ENCODE assay signal across 4 cellular contexts in the genomic region with DNA sequence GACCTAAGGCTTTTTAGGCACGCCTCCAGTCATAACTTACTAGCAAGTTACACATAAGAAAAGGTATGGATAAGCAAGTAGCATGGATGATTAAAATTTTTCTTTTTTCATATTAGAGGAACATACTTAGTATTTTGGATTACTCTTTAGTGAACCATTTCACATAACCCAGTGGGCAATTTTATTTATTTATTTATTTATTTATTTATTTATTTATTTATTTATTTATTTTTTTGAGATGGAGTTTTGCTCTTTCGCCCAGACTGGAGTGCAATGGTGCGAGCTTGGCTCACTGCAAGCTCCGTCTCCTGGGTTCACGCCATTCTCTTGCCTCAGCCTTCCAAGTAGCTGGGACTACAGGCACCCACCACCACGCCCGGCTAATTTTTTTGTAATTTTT.
DNase-seq lines count a peak whose midpoint lies in the region; ATAC-seq, FAIRE-seq and TF ChIP-seq lines count a peak whose summit lies in the region.
"Not testable (repeated sequence)": the region's sequence is repeated elsewhere in the genome, so short reads cannot be mapped to it uniquely, and the experiment has no call there.

No MANE protein-coding gene starts in this region.

- peak overlapping the region; percentile 31; the same call in 1 of the 2 replicates for H2AFZ ChIP-seq in OCI-LY7 (ENCODE audit: low read length)
- H2AFZ ChIP-seq in H1 (ENCODE audit: low read length): not testable (repeated sequence)

- BruUV-seq in OCI-LY7 (replicated peaks; lab: Mats Ljungman, UMichigan): not testable (repeated sequence)

- H4K20me1 ChIP-seq in OCI-LY7 (ENCODE audit: insufficient read depth, low read length); H1 (replicated peaks in 1 of 2; ENCODE audit: control insufficient read depth in 1 of 2, insufficient read depth in 2 of 2, low read length in 2 of 2): not testable (repeated sequence)

- H3K56ac ChIP-seq in H1 (replicated peaks; ENCODE audit: insufficient read length, low read depth, low read length): not testable (repeated sequence)

- not testable (repeated sequence) for TF ChIP-seq CTCF in A549 (IDR thresholded peaks at IDR 0.05); HEK293 (tag by site-specific recombination; IDR thresholded peaks at IDR 0.05); OCI-LY7 (conservative IDR thresholded peaks at IDR 0.05; ENCODE audit: low read length); H1 (IDR thresholded peaks at IDR 0.05; ENCODE audit: control extremely low read depth in 1 of 3, insufficient read depth in 1 of 3, low read depth in 1 of 3, low read length in 3 of 3)

- H3K23ac ChIP-seq in H1 (ENCODE audit: insufficient read length): not testable (repeated sequence)

- not testable (repeated sequence) for H3K4ac ChIP-seq in H1 (replicated peaks; ENCODE audit: insufficient read length, low read depth, low read length)

- H3K27me3 ChIP-seq in H1 (replicated peaks in 1 of 4; ENCODE audit: control insufficient read depth in 3 of 4, extremely low read depth in 1 of 4, insufficient read depth in 3 of 4, low read length in 3 of 4): not testable (repeated sequence)

- not testable (repeated sequence) for ATAC-seq in A549

- POLR2A ChIA-PET in A549 (lab: Yijun Ruan, JAX); HEK293 (lab: Yijun Ruan, JAX); OCI-LY7 (lab: Charles Lee): not testable (repeated sequence)
- POLR2A ChIA-PET in H1 (lab: Charles Lee; ENCODE audit: partially characterized antibody): interaction anchor here (1.1 to 1.3 kb wide), 2 partner anchors 35 to 61 kb away, joined by 3 read pairs; no protein-coding TSS in a partner anchor

- not testable (repeated sequence) for H2BK20ac ChIP-seq in H1 (ENCODE audit: low read length)

- H3K18ac ChIP-seq in H1 (ENCODE audit: extremely low read depth, low read length): not testable (repeated sequence)

- TF ChIP-seq RAD21 in A549 (conservative IDR thresholded peaks at IDR 0.05 in 1 of 2, IDR thresholded peaks at IDR 0.05 in 1 of 2); H1 (IDR thresholded peaks at IDR 0.05 in 1 of 2, conservative IDR thresholded peaks at IDR 0.05 in 1 of 2; ENCODE audit: low read depth in 2 of 2, low read length in 2 of 2): not testable (repeated sequence)

- CTCF ChIA-PET in A549 (lab: Yijun Ruan, JAX); OCI-LY7 (lab: Charles Lee; ENCODE audit: unreplicated experiment); H1 (lab: Charles Lee; ENCODE audit: partially characterized antibody): not testable (repeated sequence)
- CTCF ChIA-PET in HEK293 (lab: Yijun Ruan, JAX): interaction anchor here (0.6 kb wide), 1 partner anchor 84 kb away, joined by 3 read pairs; no protein-coding TSS in a partner anchor

- not testable (repeated sequence) for H2BK15ac ChIP-seq in H1 (ENCODE audit: low read length)

- H3K27ac ChIP-seq in A549; HEK293 (ENCODE audit: extremely low read depth, low read depth, low read length); OCI-LY7 (ENCODE audit: low read depth, low read length, poor library complexity, severe bottlenecking); H1 (ENCODE audit: low read depth, low read length): not testable (repeated sequence)

- H3K79me2 ChIP-seq in OCI-LY7 (ENCODE audit: insufficient read depth, low read depth, low read length); H1 (ENCODE audit: control insufficient read depth in 1 of 2, insufficient read depth in 2 of 2, low read length in 2 of 2): not testable (repeated sequence)

- not testable (repeated sequence) for H4K91ac ChIP-seq in H1 (replicated peaks; ENCODE audit: insufficient read length, low read length)

- not testable (repeated sequence) for TF ChIP-seq EP300 in A549 (IDR thresholded peaks at IDR 0.05); H1 (IDR thresholded peaks at IDR 0.05; ENCODE audit: borderline replicate concordance in 1 of 2, low read depth in 2 of 2, low read length in 2 of 2)

- not testable (repeated sequence) for TF ChIP-seq POLR2A in A549 (IDR thresholded peaks at IDR 0.05; ENCODE audit: low read length); H1 (IDR thresholded peaks at IDR 0.05; ENCODE audit: control extremely low read depth in 1 of 2, low read depth in 2 of 2, low read length in 2 of 2)

- H4K8ac ChIP-seq in H1 (ENCODE audit: extremely low read depth, insufficient read depth, low read length): not testable (repeated sequence)

- not testable (repeated sequence) for H4K5ac ChIP-seq in H1 (ENCODE audit: insufficient read length, low read depth, low read length)

- not testable (repeated sequence) for H3K4me1 ChIP-seq in A549; HEK293 (ENCODE audit: control insufficient read depth, insufficient read depth, low read length); OCI-LY7 (ENCODE audit: insufficient read depth, low read length, poor library complexity, severe bottlenecking)
- H3K4me1 ChIP-seq in H1 (replicated peaks in 1 of 4; ENCODE audit: control insufficient read depth in 3 of 4, insufficient read depth in 4 of 4, low read length in 3 of 4): peaks cover under 1 to 14% (median 2%) of the 10 kb centered on the region in 4 experiments; a peak in 3 of 7 replicates

- not testable (repeated sequence) for FAIRE-seq in A549 (lab: Jason Lieb, UNC); H1 (lab: Jason Lieb, UNC)

- not testable (repeated sequence) for H3K79me1 ChIP-seq in H1 (ENCODE audit: low read depth, low read length)

- DNase-seq in A549 (ENCODE audit: low read depth in 1 of 2, low spot score in 1 of 2); OCI-LY7 (ENCODE audit: low spot score); H1 (ENCODE audit: low read depth in 1 of 2, low spot score in 2 of 2): not testable (repeated sequence)

- not testable (repeated sequence) for H3K23me2 ChIP-seq in H1 (ENCODE audit: low read depth, low read length)

- H3K36me3 ChIP-seq in HEK293 (ENCODE audit: control insufficient read depth in 2 of 2, insufficient read depth in 1 of 2, low read length in 2 of 2); OCI-LY7 (ENCODE audit: insufficient read depth, low read length): not testable (repeated sequence)
- H3K36me3 ChIP-seq in H1 (ENCODE audit: control insufficient read depth in 2 of 4, insufficient read depth in 4 of 4, low read length in 3 of 4): peaks cover 0 to 18% (median 1%) of the 10 kb centered on the region in 4 experiments; a peak in 3 of 8 replicates

- peak overlapping the region; percentile 97 for H2BK120ac ChIP-seq in H1 (replicated peaks; ENCODE audit: low read depth, low read length)

- not testable (repeated sequence) for H2AK5ac ChIP-seq in H1 (ENCODE audit: low read depth, low read length)

- intact Hi-C loops in OCI-LY7 (cut with micrococcal nuclease; ENCODE audit: unreplicated experiment): not testable (repeated sequence)

- not testable (repeated sequence) for H3K9me3 ChIP-seq in A549; HEK293 (ENCODE audit: control insufficient read depth, insufficient read depth, low read depth, low read length); OCI-LY7 (ENCODE audit: low read length); H1 (ENCODE audit: insufficient read depth in 2 of 2, low read depth in 1 of 2, low read length in 1 of 2)

- WGBS in A549 (ENCODE audit: missing lambda C conversion rate): 68% methylated on average over 4 of the region's 7 CpGs
- WGBS in H1 (ENCODE audit: extremely low coverage in 1 of 2, insufficient coverage in 1 of 2, insufficient read length in 1 of 2, insufficient replicate concordance in 2 of 2, low coverage in 1 of 2, low lambda C conversion rate in 2 of 2, missing lambda C conversion rate in 1 of 2), 2 experiments: 96% methylated on average over 7 of the region's 7 CpGs; no CpG with 5 or more reads in 1 of the 2 experiments

- H3K4me3 ChIP-seq in A549; HEK293 (ENCODE audit: low read depth, low read length); OCI-LY7 (ENCODE audit: low read depth, low read length, poor library complexity, severe bottlenecking); H1 (ENCODE audit: extremely low read depth in 1 of 4, insufficient read depth in 2 of 4, low read depth in 3 of 4, low read length in 4 of 4): not testable (repeated sequence)

- not testable (repeated sequence) for H3K9ac ChIP-seq in H1 (replicated peaks in 1 of 4; ENCODE audit: extremely low read depth in 1 of 4, low read depth in 3 of 4, low read length in 3 of 4)

- not testable (repeated sequence) for H2BK5ac ChIP-seq in H1 (ENCODE audit: low read depth, low read length)

- peak overlapping the region; percentile 54; the same call in 1 of the 2 replicates for H2BK12ac ChIP-seq in H1 (ENCODE audit: low read depth, low read length)

- not testable (repeated sequence) for H3K4me2 ChIP-seq in A549; OCI-LY7 (ENCODE audit: low read length); H1 (ENCODE audit: insufficient read depth in 1 of 2, low read depth in 2 of 2, low read length in 2 of 2)

- not testable (repeated sequence) for H3K9me2 ChIP-seq in OCI-LY7 (ENCODE audit: insufficient read depth, low read length)

- H3K14ac ChIP-seq in H1 (ENCODE audit: insufficient read length): not testable (repeated sequence)

TF ChIP-seq in A549, 52 proteins besides CTCF, POLR2A, EP300 and RAD21:
- TF ChIP-seq ZC3H11A (IDR thresholded peaks at IDR 0.05): peak; percentile 47

TF ChIP-seq in HEK293, 187 proteins besides CTCF, POLR2A, EP300 and RAD21 (continues in another document):
- TF ChIP-seq ZNF555 (tag by site-specific recombination; conservative IDR thresholded peaks at IDR 0.05) (peak; percentile 62), ZNF394 (tag by site-specific recombination; IDR thresholded peaks at IDR 0.05; ENCODE audit: borderline replicate concordance) (peak; percentile 86; the same call in 1 of the 2 replicates), ZNF623 (tag by site-specific recombination; IDR thresholded peaks at IDR 0.05) (peak; percentile 60), ZXDB (tag by site-specific recombination; IDR thresholded peaks at IDR 0.05) (0 out of 2 replicates have a peak, but pooled peaks have one; percentile 24)
